ENCODE assay signal across 1 cellular context in the genomic region with DNA sequence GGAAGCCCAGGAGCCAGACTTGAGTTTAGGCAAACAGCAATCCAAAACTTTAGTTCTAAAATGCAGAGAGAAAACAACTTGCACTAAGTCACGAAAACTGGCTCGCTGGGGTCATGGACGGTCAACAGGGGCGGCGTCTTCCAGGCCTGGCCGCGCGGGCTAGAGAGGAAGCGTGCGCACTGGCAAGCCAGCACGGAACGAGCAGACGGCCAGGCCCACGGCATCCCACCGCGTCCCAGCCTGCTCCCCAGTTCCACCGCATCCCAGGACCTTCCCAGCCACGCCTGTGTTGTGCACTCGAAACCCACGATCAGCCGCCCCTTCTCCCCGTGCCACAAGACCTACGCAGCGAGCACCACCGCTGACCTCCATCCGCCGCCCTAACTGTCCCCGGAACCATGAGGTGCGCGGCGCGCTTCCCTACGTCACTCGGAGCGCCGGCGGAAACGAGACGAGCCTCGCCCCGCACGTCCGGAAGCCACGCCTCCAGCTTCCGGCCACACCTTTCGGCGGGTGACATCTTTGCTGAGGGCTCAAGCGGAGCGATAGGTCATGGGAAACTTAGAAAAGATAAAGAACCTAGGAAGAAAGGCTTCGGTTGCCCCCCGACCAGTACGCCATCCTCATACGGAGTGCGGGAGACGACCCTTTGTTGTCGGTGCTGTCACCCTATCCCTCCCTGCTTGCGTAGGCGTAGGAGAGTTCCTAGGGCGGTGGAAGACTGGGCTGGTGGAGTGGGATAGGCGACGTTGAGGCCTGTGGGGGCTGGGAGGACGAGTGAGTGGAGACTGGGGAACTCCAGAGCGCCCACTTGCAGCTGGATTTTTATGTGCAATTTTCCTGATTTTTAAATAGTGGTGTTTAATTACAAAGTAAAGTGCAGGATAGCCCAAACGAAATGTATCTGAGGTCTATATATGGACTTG.
A peak's percentile ranks its signal among the peaks of the same experiment; 100 is the strongest.
TF ChIP-seq lines count a peak whose summit lies in the region.

A gene (minus strand): TSS at position 400 of the 926 bp plus-strand sequence. CDS start 2,460 bp downstream, outside the sequence.

TF ChIP-seq in HepG2, 621 proteins besides CTCF, POLR2A, EP300 and RAD21 (continued from another document and continues in another):
- TF ChIP-seq, protein P1, sequence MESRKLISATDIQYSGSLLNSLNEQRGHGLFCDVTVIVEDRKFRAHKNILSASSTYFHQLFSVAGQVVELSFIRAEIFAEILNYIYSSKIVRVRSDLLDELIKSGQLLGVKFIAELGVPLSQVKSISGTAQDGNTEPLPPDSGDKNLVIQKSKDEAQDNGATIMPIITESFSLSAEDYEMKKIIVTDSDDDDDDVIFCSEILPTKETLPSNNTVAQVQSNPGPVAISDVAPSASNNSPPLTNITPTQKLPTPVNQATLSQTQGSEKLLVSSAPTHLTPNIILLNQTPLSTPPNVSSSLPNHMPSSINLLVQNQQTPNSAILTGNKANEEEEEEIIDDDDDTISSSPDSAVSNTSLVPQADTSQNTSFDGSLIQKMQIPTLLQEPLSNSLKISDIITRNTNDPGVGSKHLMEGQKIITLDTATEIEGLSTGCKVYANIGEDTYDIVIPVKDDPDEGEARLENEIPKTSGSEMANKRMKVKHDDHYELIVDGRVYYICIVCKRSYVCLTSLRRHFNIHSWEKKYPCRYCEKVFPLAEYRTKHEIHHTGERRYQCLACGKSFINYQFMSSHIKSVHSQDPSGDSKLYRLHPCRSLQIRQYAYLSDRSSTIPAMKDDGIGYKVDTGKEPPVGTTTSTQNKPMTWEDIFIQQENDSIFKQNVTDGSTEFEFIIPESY (CRISPR knock-in tag; IDR thresholded peaks at IDR 0.05), result no peak; the same call in 1 of the 2 replicates
- TF ChIP-seq NR2F2 (IDR thresholded peaks at IDR 0.05; ENCODE audit: borderline replicate concordance, low read depth) (peak; percentile 30; the same call in 1 of the 2 replicates), PHF8 (CRISPR knock-in tag; IDR thresholded peaks at IDR 0.05) (peak; percentile 99), NFATC3 (CRISPR knock-in tag; IDR thresholded peaks at IDR 0.05) (peak; percentile 90; the same call in 1 of the 2 replicates), NBN (conservative IDR thresholded peaks at IDR 0.05) (no peak), ZNF816 (CRISPR knock-in tag; IDR thresholded peaks at IDR 0.05; ENCODE audit: borderline replicate concordance) (peak; percentile 10; the same call in 1 of the 2 replicates), FOXK1 (CRISPR knock-in tag; IDR thresholded peaks at IDR 0.05; ENCODE audit: borderline replicate concordance, low read depth) (peak; percentile 96), ZNF234 (CRISPR knock-in tag; conservative IDR thresholded peaks at IDR 0.05) (no peak), CBFB (CRISPR knock-in tag; IDR thresholded peaks at IDR 0.05) (peak; percentile 86), ZNF883 (CRISPR knock-in tag; IDR thresholded peaks at IDR 0.05; ENCODE audit: not compliant biosample characterization) (peak; percentile 85), SAP130 (CRISPR knock-in tag; IDR thresholded peaks at IDR 0.05; ENCODE audit: low read depth) (peak; percentile 100), NR2F1 (CRISPR knock-in tag; IDR thresholded peaks at IDR 0.05) (peak; percentile 32 to 33; a peak in 2 of 4 replicates), SMAD9 (CRISPR knock-in tag; IDR thresholded peaks at IDR 0.05) (no peak), ERF (CRISPR knock-in tag; IDR thresholded peaks at IDR 0.05) (peak; percentile 47; the same call in 1 of the 2 replicates), ZNF326 (CRISPR knock-in tag; IDR thresholded peaks at IDR 0.05; ENCODE audit: borderline replicate concordance) (no peak), KAT7 (CRISPR knock-in tag; IDR thresholded peaks at IDR 0.05; ENCODE audit: borderline replicate concordance) (peak; percentile 88; the same call in 1 of the 2 replicates), SALL1 (CRISPR knock-in tag; IDR thresholded peaks at IDR 0.05) (peak; percentile 93), RARA (CRISPR knock-in tag; IDR thresholded peaks at IDR 0.05) (peak; percentile 58), ZNF124 (CRISPR knock-in tag; IDR thresholded peaks at IDR 0.05) (peak; percentile 57; the same call in 1 of the 2 replicates), ZNF235 (CRISPR knock-in tag; IDR thresholded peaks at IDR 0.05; ENCODE audit: borderline replicate concordance) (peak; percentile 93; the same call in 1 of the 2 replicates), ZNF776 (CRISPR knock-in tag; IDR thresholded peaks at IDR 0.05) (peak; percentile 98), NONO (IDR thresholded peaks at IDR 0.05) (no peak), NONO (CRISPR knock-in tag; conservative IDR thresholded peaks at IDR 0.05) (peak; percentile 99)
- TF ChIP-seq, protein P2, sequence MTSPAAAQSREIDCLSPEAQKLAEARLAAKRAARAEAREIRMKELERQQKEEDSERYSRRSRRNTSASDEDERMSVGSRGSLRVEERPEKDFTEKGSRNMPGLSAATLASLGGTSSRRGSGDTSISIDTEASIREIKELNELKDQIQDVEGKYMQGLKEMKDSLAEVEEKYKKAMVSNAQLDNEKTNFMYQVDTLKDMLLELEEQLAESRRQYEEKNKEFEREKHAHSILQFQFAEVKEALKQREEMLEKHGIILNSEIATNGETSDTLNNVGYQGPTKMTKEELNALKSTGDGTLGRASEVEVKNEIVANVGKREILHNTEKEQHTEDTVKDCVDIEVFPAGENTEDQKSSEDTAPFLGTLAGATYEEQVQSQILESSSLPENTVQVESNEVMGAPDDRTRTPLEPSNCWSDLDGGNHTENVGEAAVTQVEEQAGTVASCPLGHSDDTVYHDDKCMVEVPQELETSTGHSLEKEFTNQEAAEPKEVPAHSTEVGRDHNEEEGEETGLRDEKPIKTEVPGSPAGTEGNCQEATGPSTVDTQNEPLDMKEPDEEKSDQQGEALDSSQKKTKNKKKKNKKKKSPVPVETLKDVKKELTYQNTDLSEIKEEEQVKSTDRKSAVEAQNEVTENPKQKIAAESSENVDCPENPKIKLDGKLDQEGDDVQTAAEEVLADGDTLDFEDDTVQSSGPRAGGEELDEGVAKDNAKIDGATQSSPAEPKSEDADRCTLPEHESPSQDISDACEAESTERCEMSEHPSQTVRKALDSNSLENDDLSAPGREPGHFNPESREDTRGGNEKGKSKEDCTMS (CRISPR knock-in tag; conservative IDR thresholded peaks at IDR 0.05), result no peak
- TF ChIP-seq, protein P3, sequence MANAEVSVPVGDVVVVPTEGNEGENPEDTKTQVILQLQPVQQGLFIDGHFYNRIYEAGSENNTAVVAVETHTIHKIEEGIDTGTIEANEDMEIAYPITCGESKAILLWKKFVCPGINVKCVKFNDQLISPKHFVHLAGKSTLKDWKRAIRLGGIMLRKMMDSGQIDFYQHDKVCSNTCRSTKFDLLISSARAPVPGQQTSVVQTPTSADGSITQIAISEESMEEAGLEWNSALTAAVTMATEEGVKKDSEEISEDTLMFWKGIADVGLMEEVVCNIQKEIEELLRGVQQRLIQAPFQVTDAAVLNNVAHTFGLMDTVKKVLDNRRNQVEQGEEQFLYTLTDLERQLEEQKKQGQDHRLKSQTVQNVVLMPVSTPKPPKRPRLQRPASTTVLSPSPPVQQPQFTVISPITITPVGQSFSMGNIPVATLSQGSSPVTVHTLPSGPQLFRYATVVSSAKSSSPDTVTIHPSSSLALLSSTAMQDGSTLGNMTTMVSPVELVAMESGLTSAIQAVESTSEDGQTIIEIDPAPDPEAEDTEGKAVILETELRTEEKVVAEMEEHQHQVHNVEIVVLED (CRISPR knock-in tag; IDR thresholded peaks at IDR 0.05; ENCODE audit: borderline replicate concordance), result peak; percentile 97
- TF ChIP-seq, protein P4, sequence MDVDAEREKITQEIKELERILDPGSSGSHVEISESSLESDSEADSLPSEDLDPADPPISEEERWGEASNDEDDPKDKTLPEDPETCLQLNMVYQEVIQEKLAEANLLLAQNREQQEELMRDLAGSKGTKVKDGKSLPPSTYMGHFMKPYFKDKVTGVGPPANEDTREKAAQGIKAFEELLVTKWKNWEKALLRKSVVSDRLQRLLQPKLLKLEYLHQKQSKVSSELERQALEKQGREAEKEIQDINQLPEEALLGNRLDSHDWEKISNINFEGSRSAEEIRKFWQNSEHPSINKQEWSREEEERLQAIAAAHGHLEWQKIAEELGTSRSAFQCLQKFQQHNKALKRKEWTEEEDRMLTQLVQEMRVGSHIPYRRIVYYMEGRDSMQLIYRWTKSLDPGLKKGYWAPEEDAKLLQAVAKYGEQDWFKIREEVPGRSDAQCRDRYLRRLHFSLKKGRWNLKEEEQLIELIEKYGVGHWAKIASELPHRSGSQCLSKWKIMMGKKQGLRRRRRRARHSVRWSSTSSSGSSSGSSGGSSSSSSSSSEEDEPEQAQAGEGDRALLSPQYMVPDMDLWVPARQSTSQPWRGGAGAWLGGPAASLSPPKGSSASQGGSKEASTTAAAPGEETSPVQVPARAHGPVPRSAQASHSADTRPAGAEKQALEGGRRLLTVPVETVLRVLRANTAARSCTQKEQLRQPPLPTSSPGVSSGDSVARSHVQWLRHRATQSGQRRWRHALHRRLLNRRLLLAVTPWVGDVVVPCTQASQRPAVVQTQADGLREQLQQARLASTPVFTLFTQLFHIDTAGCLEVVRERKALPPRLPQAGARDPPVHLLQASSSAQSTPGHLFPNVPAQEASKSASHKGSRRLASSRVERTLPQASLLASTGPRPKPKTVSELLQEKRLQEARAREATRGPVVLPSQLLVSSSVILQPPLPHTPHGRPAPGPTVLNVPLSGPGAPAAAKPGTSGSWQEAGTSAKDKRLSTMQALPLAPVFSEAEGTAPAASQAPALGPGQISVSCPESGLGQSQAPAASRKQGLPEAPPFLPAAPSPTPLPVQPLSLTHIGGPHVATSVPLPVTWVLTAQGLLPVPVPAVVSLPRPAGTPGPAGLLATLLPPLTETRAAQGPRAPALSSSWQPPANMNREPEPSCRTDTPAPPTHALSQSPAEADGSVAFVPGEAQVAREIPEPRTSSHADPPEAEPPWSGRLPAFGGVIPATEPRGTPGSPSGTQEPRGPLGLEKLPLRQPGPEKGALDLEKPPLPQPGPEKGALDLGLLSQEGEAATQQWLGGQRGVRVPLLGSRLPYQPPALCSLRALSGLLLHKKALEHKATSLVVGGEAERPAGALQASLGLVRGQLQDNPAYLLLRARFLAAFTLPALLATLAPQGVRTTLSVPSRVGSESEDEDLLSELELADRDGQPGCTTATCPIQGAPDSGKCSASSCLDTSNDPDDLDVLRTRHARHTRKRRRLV (CRISPR knock-in tag; IDR thresholded peaks at IDR 0.05), result peak; percentile 89
- TF ChIP-seq, protein P5, sequence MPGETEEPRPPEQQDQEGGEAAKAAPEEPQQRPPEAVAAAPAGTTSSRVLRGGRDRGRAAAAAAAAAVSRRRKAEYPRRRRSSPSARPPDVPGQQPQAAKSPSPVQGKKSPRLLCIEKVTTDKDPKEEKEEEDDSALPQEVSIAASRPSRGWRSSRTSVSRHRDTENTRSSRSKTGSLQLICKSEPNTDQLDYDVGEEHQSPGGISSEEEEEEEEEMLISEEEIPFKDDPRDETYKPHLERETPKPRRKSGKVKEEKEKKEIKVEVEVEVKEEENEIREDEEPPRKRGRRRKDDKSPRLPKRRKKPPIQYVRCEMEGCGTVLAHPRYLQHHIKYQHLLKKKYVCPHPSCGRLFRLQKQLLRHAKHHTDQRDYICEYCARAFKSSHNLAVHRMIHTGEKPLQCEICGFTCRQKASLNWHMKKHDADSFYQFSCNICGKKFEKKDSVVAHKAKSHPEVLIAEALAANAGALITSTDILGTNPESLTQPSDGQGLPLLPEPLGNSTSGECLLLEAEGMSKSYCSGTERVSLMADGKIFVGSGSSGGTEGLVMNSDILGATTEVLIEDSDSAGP (CRISPR knock-in tag; IDR thresholded peaks at IDR 0.05; ENCODE audit: borderline replicate concordance), result peak; percentile 94
- TF ChIP-seq, protein P6, sequence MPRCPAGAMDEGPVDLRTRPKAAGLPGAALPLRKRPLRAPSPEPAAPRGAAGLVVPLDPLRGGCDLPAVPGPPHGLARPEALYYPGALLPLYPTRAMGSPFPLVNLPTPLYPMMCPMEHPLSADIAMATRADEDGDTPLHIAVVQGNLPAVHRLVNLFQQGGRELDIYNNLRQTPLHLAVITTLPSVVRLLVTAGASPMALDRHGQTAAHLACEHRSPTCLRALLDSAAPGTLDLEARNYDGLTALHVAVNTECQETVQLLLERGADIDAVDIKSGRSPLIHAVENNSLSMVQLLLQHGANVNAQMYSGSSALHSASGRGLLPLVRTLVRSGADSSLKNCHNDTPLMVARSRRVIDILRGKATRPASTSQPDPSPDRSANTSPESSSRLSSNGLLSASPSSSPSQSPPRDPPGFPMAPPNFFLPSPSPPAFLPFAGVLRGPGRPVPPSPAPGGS (CRISPR knock-in tag; IDR thresholded peaks at IDR 0.05), result peak; percentile 86; the same call in 1 of the 2 replicates
- TF ChIP-seq, protein P7, sequence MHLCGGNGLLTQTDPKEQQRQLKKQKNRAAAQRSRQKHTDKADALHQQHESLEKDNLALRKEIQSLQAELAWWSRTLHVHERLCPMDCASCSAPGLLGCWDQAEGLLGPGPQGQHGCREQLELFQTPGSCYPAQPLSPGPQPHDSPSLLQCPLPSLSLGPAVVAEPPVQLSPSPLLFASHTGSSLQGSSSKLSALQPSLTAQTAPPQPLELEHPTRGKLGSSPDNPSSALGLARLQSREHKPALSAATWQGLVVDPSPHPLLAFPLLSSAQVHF (CRISPR knock-in tag; IDR thresholded peaks at IDR 0.05), result peak; percentile 51; the same call in 1 of the 2 replicates
- TF ChIP-seq, protein P8, sequence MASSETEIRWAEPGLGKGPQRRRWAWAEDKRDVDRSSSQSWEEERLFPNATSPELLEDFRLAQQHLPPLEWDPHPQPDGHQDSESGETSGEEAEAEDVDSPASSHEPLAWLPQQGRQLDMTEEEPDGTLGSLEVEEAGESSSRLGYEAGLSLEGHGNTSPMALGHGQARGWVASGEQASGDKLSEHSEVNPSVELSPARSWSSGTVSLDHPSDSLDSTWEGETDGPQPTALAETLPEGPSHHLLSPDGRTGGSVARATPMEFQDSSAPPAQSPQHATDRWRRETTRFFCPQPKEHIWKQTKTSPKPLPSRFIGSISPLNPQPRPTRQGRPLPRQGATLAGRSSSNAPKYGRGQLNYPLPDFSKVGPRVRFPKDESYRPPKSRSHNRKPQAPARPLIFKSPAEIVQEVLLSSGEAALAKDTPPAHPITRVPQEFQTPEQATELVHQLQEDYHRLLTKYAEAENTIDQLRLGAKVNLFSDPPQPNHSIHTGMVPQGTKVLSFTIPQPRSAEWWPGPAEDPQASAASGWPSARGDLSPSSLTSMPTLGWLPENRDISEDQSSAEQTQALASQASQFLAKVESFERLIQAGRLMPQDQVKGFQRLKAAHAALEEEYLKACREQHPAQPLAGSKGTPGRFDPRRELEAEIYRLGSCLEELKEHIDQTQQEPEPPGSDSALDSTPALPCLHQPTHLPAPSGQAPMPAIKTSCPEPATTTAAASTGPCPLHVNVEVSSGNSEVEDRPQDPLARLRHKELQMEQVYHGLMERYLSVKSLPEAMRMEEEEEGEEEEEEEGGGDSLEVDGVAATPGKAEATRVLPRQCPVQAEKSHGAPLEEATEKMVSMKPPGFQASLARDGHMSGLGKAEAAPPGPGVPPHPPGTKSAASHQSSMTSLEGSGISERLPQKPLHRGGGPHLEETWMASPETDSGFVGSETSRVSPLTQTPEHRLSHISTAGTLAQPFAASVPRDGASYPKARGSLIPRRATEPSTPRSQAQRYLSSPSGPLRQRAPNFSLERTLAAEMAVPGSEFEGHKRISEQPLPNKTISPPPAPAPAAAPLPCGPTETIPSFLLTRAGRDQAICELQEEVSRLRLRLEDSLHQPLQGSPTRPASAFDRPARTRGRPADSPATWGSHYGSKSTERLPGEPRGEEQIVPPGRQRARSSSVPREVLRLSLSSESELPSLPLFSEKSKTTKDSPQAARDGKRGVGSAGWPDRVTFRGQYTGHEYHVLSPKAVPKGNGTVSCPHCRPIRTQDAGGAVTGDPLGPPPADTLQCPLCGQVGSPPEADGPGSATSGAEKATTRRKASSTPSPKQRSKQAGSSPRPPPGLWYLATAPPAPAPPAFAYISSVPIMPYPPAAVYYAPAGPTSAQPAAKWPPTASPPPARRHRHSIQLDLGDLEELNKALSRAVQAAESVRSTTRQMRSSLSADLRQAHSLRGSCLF (CRISPR knock-in tag; IDR thresholded peaks at IDR 0.05; ENCODE audit: borderline replicate concordance), result no peak; the same call in 1 of the 2 replicates
